Comparison of ENCODE assay signal across 8 cellular contexts in genomic region chr19:45862564-45863334, GRCh38. TPM values are rescaled to one million over a fixed set of nuclear protein-coding genes. Genes with fewer than 3 reads are reported as not detected.
DNase-seq lines count a peak whose midpoint lies in the region; ATAC-seq and TF ChIP-seq lines count a peak whose summit lies in the region.

Gene SYMPK, minus strand, starts transcription at chr19:45863147. Its CDS starts 8,652 bp downstream, at chr19:45854495.

- H3K4me3 ChIP-seq in CD4-positive, alpha-beta memory T cell (ENCODE audit: low read length in 2 of 2), result peak within 1 kb of the TSS; percentile 66 to 84
- H3K4me3 ChIP-seq in ectodermal cell (ENCODE audit: insufficient read depth, low read depth, low read length) (peak within 1 kb of the TSS; percentile 82), lower lobe of right lung (peak within 1 kb of the TSS; percentile 99)

- CTCF ChIA-PET in CD4-positive, alpha-beta memory T cell (lab: Charles Lee; ENCODE audit: partially characterized antibody), result interaction anchor here (0.9 to 4.3 kb wide), 9 partner anchors 21 to 402 kb away, joined by 3 to 38 read pairs (median 6); partner anchors contain the start of genes IRF2BP1 and MYPOP

- peaks cover 19 to 42% (median 28%) of the 10 kb centered on the region in 4 donors for H3K4me1 Mint-ChIP-seq in CD4-positive, alpha-beta memory T cell

- intact Hi-C loops in CD4-positive, alpha-beta memory T cell (cut with micrococcal nuclease), result loop anchor here (1.0 to 2.0 kb wide), 12 partner anchors 24 to 278 kb away; partner anchors contain the start of genes CCDC61, DMWD, FBXO46 and IRF2BP1
- intact Hi-C loops in lower lobe of right lung (cut with DNase I), result no loop called here

- no peaks in the 10 kb centered on the region for H3K27me3 ChIP-seq in CD4-positive, alpha-beta memory T cell (ENCODE audit: insufficient read depth, low read length)
- H3K27me3 ChIP-seq in ectodermal cell (ENCODE audit: control insufficient read depth, insufficient read depth, low read length, poor library complexity, severe bottlenecking) (peaks cover 27% of the 10 kb centered on the region), lower lobe of right lung (ENCODE audit: low read depth) (peaks cover 14% of the 10 kb centered on the region)

- no peaks in the 10 kb centered on the region for H3K9me3 ChIP-seq in CD4-positive, alpha-beta memory T cell (ENCODE audit: control insufficient read depth in 1 of 2, low read length in 2 of 2)
- H3K9me3 ChIP-seq in ectodermal cell (ENCODE audit: control insufficient read depth, low read length) (no peaks in the 10 kb centered on the region), lower lobe of right lung (no peaks in the 10 kb centered on the region)

- peaks cover 10% of the 10 kb centered on the region for H3K36me3 ChIP-seq in CD4-positive, alpha-beta memory T cell (ENCODE audit: insufficient read depth, low read length)
- no peaks in the 10 kb centered on the region for H3K36me3 ChIP-seq in ectodermal cell (ENCODE audit: control insufficient read depth, insufficient read depth, low read length)
- H3K36me3 ChIP-seq in lower lobe of right lung, result peaks cover 33% of the 10 kb centered on the region

- H3K27ac ChIP-seq in CD4-positive, alpha-beta memory T cell (ENCODE audit: low read depth, low read length), result peak within 1 kb of the TSS; percentile 85
- H3K27ac ChIP-seq in ectodermal cell (ENCODE audit: insufficient read depth, low read depth, low read length, poor library complexity, severe bottlenecking), result peak within 1 kb of the TSS; percentile 84
- peak within 1 kb of the TSS; percentile 88 for H3K27ac ChIP-seq in lower lobe of right lung

- peak; percentile 98 to 99 (median 99) for DNase-seq in CD4-positive, alpha-beta memory T cell
- peak; percentile 95 for DNase-seq in HS-27A (ENCODE audit: low read depth)
- peak; percentile 93 for DNase-seq in NK-92 (lab: John Stamatoyannopoulos, UW; ENCODE audit: unreplicated experiment)
- DNase-seq in activated CD8-positive, alpha-beta memory T cell treated with anti-CD3 and anti-CD28 coated beads for 1 hour (ENCODE audit: extremely low read depth in 1 of 2, low read depth in 1 of 2), result peak; percentile 94 to 97
- peak; percentile 99 for DNase-seq in lower lobe of right lung
- DNase-seq in stimulated activated CD4-positive, alpha-beta T cell treated with anti-CD3 and anti-CD28 coated beads, TNF-alpha, amount 100 ng/mL, for 24 hours (ENCODE audit: low read depth in 3 of 3), result peak; percentile 96 to 99 (median 98)

- H3K9me3 Mint-ChIP-seq in CD4-positive, alpha-beta memory T cell, result peaks cover 0 to 6% (median 0%) of the 10 kb centered on the region in 8 donors

- no peak for TF ChIP-seq CTCF in lower lobe of right lung (IDR thresholded peaks at IDR 0.05)

- 0% methylated on average over 65 of the region's 65 CpGs for WGBS in ectodermal cell, 2 experiments

- ATAC-seq in GM19463 (IDR thresholded peaks at IDR 0.05; ENCODE audit: unreplicated experiment), result peak; percentile 94
- peak; percentile 98 to 99 for ATAC-seq in lower lobe of right lung

- peaks cover 1 to 6% of the 10 kb centered on the region in 2 donors for H3K27me3 Mint-ChIP-seq in CD4-positive, alpha-beta memory T cell

- POLR2A ChIA-PET in CD4-positive, alpha-beta memory T cell (lab: Charles Lee; ENCODE audit: partially characterized antibody), result interaction anchor here (0.6 to 3.7 kb wide), 19 partner anchors 12 to 972 kb away, joined by 3 to 47 read pairs (median 4); partner anchors contain the start of genes BLOC1S3, CCDC61, DMWD and FBXO46

- H3K36me3 Mint-ChIP-seq in CD4-positive, alpha-beta memory T cell, result peaks cover 9 to 18% of the 10 kb centered on the region in 2 donors

- peaks cover 23% of the 10 kb centered on the region for H3K4me1 ChIP-seq in CD4-positive, alpha-beta memory T cell (ENCODE audit: insufficient read depth, low read length)
- H3K4me1 ChIP-seq in ectodermal cell (ENCODE audit: control insufficient read depth, insufficient read depth, low read length) (no peaks in the 10 kb centered on the region), lower lobe of right lung (peaks cover 31% of the 10 kb centered on the region)

- peak within 1 kb of the TSS; percentile 88 to 100 (median 97) for H3K4me3 Mint-ChIP-seq in CD4-positive, alpha-beta memory T cell

- H3K27ac Mint-ChIP-seq in CD4-positive, alpha-beta memory T cell, result peak within 1 kb of the TSS; percentile 68 to 100 (median 97)

RNA-seq across cellular contexts. Expression of gene SYMPK, which starts in this region (rescaled TPM):
- 10 to 100 TPM; 93.9 to 98.2 TPM for total RNA-seq in CD4-positive, alpha-beta memory T cell
- 10 to 100 TPM in 1 of 2 donors, 1 to 10 TPM in 1; 6.0 to 17.5 TPM for polyA plus RNA-seq in CD4-positive, alpha-beta memory T cell
- polyA plus RNA-seq in ectodermal cell (2013, experiment 1 of 4), result 77.6 TPM
- polyA plus RNA-seq in ectodermal cell (2013, experiment 2 of 4), result 78.5 TPM
- polyA plus RNA-seq in ectodermal cell (2013, experiment 3 of 4), result 64.5 TPM
- polyA plus RNA-seq in ectodermal cell (2013, experiment 4 of 4), result 66.3 TPM
- 73.1 TPM for total RNA-seq in lower lobe of right lung

Comparison
In these comparisons a context has a peak if more than half of its experiments do, and no peak if none do; other contexts are left out.
1. Peak in every context shown above with its lines: DNase-seq, ATAC-seq, H3K4me3 ChIP-seq and H3K27ac ChIP-seq.